In genomic region chr14:49687942-49688700, GRCh38 we compare ENCODE assay signal across 1 cellular context.
TF ChIP-seq lines count a peak whose summit lies in the region.

A gene with protein sequence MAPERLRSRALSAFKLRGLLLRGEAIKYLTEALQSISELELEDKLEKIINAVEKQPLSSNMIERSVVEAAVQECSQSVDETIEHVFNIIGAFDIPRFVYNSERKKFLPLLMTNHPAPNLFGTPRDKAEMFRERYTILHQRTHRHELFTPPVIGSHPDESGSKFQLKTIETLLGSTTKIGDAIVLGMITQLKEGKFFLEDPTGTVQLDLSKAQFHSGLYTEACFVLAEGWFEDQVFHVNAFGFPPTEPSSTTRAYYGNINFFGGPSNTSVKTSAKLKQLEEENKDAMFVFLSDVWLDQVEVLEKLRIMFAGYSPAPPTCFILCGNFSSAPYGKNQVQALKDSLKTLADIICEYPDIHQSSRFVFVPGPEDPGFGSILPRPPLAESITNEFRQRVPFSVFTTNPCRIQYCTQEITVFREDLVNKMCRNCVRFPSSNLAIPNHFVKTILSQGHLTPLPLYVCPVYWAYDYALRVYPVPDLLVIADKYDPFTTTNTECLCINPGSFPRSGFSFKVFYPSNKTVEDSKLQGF (minus strand): TSS chr14:49688214. CDS start chr14:49688203, 11 bp downstream.

TF ChIP-seq in HCT116, 20 proteins besides CTCF, POLR2A, EP300 and RAD21 (continued from another document):
- TF ChIP-seq FOSL1 (IDR thresholded peaks at IDR 0.05; ENCODE audit: low read depth) (no peak), ZFX (IDR thresholded peaks at IDR 0.05) (peak; percentile 53; the same call in 1 of the 2 replicates), SP1 (IDR thresholded peaks at IDR 0.05; ENCODE audit: low read depth) (0 out of 2 replicates have a peak, but pooled peaks have one; percentile 11), EZH2phosphoT487 (IDR thresholded peaks at IDR 0.05; ENCODE audit: borderline replicate concordance) (no peak)
- TF ChIP-seq, protein P1, sequence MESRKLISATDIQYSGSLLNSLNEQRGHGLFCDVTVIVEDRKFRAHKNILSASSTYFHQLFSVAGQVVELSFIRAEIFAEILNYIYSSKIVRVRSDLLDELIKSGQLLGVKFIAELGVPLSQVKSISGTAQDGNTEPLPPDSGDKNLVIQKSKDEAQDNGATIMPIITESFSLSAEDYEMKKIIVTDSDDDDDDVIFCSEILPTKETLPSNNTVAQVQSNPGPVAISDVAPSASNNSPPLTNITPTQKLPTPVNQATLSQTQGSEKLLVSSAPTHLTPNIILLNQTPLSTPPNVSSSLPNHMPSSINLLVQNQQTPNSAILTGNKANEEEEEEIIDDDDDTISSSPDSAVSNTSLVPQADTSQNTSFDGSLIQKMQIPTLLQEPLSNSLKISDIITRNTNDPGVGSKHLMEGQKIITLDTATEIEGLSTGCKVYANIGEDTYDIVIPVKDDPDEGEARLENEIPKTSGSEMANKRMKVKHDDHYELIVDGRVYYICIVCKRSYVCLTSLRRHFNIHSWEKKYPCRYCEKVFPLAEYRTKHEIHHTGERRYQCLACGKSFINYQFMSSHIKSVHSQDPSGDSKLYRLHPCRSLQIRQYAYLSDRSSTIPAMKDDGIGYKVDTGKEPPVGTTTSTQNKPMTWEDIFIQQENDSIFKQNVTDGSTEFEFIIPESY (IDR thresholded peaks at IDR 0.05; ENCODE audit: extremely low read depth, insufficient replicate concordance, low read length): peak; percentile 9
- TF ChIP-seq, protein P2, sequence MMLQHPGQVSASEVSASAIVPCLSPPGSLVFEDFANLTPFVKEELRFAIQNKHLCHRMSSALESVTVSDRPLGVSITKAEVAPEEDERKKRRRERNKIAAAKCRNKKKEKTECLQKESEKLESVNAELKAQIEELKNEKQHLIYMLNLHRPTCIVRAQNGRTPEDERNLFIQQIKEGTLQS (IDR thresholded peaks at IDR 0.05): no peak
